In genomic region chr19:6227156-6227940, GRCh38 we compare ENCODE assay signal across 2 cellular contexts.
TF ChIP-seq lines count a peak whose summit lies in the region.

No MANE protein-coding gene starts in this region.

TF ChIP-seq in GM23338, 12 proteins besides CTCF, POLR2A, EP300 and RAD21 (continued from another document):
- TF ChIP-seq REST (IDR thresholded peaks at IDR 0.05; ENCODE audit: unreplicated experiment) (no peak), EZH2 (IDR thresholded peaks at IDR 0.05; ENCODE audit: low read depth, unreplicated experiment) (no peak), NANOG (IDR thresholded peaks at IDR 0.05; ENCODE audit: borderline replicate concordance) (no peak), ZNF114 (CRISPR knock-in tag; IDR thresholded peaks at IDR 0.05) (no peak), EZH2phosphoT487 (IDR thresholded peaks at IDR 0.05; ENCODE audit: unreplicated experiment) (no peak)
TF ChIP-seq in GM23338: peak in this region for 0.

TF ChIP-seq in H1, 55 proteins besides CTCF, POLR2A, EP300 and RAD21 (continued from another document):
- TF ChIP-seq ATF3 (IDR thresholded peaks at IDR 0.05; ENCODE audit: insufficient read depth, low read depth, low read length) (no peak), NANOG (IDR thresholded peaks at IDR 0.05; ENCODE audit: insufficient read depth, low read depth, low read length, poor library complexity, severe bottlenecking) (no peak), BCL11A (IDR thresholded peaks at IDR 0.05; ENCODE audit: low read depth in 2 of 2, low read length in 2 of 2) (no peak), ASH2L (IDR thresholded peaks at IDR 0.05; ENCODE audit: low read length) (no peak), KDM1A (IDR thresholded peaks at IDR 0.05; ENCODE audit: borderline replicate concordance, low read length) (no peak), KDM4A (IDR thresholded peaks at IDR 0.05; ENCODE audit: low read depth, low read length, severe bottlenecking) (no peak), CHD1 (IDR thresholded peaks at IDR 0.05; ENCODE audit: low read depth, low read length) (no peak), HDAC2 (IDR thresholded peaks at IDR 0.05; ENCODE audit: borderline replicate concordance in 1 of 2, low read depth in 2 of 2, low read length in 2 of 2) (no peak), YY1 (IDR thresholded peaks at IDR 0.05; ENCODE audit: low read depth, low read length) (no peak), SP4 (IDR thresholded peaks at IDR 0.05; ENCODE audit: low read length) (no peak), POLR2AphosphoS5 (IDR thresholded peaks at IDR 0.05; ENCODE audit: low read depth, low read length) (no peak), GTF2F1 (IDR thresholded peaks at IDR 0.05; ENCODE audit: borderline replicate concordance, low read depth, low read length) (no peak), TEAD4 (IDR thresholded peaks at IDR 0.05; ENCODE audit: low read depth, low read length) (no peak), SIX5 (IDR thresholded peaks at IDR 0.05; ENCODE audit: low read depth, low read length) (no peak), BACH1 (IDR thresholded peaks at IDR 0.05; ENCODE audit: low read length) (no peak), EZH2 (IDR thresholded peaks at IDR 0.05; ENCODE audit: low read depth, low read length, severe bottlenecking) (no peak)
TF ChIP-seq in H1: peak in this region for 0.
